11 cellular contexts compared by ENCODE assay signal in the genomic region with DNA sequence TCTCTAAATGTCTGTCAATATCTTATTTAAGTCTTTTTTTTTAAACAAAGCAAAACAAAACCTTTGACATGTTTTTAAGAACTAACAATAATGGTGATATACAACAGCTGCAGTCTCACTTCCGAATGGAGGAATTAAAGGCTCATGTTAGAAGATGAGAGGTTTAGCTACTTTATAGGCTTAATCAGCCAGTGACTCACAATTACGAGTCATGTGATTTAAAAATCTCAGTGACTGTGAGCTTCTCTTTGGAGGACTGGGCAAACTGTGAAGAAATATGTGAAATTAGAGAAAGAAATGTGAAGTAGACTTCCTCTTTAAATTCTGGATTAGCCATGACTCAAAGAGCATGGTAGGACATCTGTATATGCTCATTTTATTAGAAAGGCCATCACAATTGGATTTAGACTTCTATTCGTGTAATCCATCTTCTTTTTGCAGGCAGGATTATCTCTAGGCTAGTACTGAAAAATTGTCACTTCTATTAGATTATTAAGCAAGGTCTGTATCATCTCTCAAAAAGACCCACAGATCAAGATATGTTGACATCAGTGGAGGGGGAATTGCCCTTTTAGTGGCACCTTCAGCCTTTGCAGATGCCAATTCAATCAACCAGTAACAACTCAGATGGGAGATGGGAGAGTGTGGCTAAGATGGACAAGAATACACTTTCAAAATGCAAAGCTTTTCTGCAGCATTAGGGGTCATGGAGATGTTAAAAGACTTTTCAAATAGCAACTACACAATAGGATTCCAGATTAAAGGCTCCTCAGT. TPM values are rescaled to one million over a fixed set of nuclear protein-coding genes. Genes with fewer than 3 reads are reported as not detected.
A peak's percentile ranks its signal among the peaks of the same experiment; 100 is the strongest.
DNase-seq lines count a peak whose midpoint lies in the region; ATAC-seq, FAIRE-seq and TF ChIP-seq lines count a peak whose summit lies in the region.
"Had no signal": no experiment of that assay in that cellular context is flagged by ENCODE, and none has a peak within 500 bp of the region (broad histone marks: within the 10 kb centered on the region; RNA-seq: fewer than 3 reads in every experiment).

No MANE protein-coding gene starts in this region.

- no peak overlapping the region for H2AFZ ChIP-seq in keratinocyte (ENCODE audit: control insufficient read depth, low read length)

- FAIRE-seq in keratinocyte (lab: Jason Lieb, UNC): peak; percentile 67

- no peak overlapping the region for H3K4me3 ChIP-seq in keratinocyte (ENCODE audit: control insufficient read depth in 2 of 3, extremely low read depth in 1 of 3, insufficient read depth in 2 of 3, low read depth in 1 of 3, low read length in 3 of 3)
- H3K4me3 ChIP-seq in tibial artery: no peak overlapping the region

- H3K9me3 Mint-ChIP-seq in HFFc6: no peaks in the 10 kb centered on the region
- peaks cover 3% of the 10 kb centered on the region for H3K9me3 Mint-ChIP-seq in activated T-helper 2 cell treated with anti-CD3 and anti-CD28 coated beads, Interferon-gamma antibody, Interleukin-2, Interleukin-4, amounts not matched to agents 10 μg/mL and 5 μg/mL and 100 μg/mL, durations not matched to agents 14 hours and 24 hours and 36 hours

- H3K9me1 ChIP-seq in keratinocyte (ENCODE audit: control insufficient read depth, extremely low read depth, insufficient read depth, low read length): no peaks in the 10 kb centered on the region

- H4K20me1 ChIP-seq in keratinocyte (ENCODE audit: control insufficient read depth, extremely low read depth, insufficient read depth, low read length): no peaks in the 10 kb centered on the region

- H3K9me3 ChIP-seq in keratinocyte (ENCODE audit: control insufficient read depth, low read depth, low read length) (no peaks in the 10 kb centered on the region), tibial artery (no peaks in the 10 kb centered on the region)
- H3K9me3 ChIP-seq: Caco-2 had no signal

- H3K9ac ChIP-seq in keratinocyte (ENCODE audit: control insufficient read depth, extremely low read depth, insufficient read depth, low read length): no peak overlapping the region

- H3K4me3 Mint-ChIP-seq in HFFc6: no peak overlapping the region
- peak overlapping the region; percentile 49 for H3K4me3 Mint-ChIP-seq in activated T-helper 2 cell treated with anti-CD3 and anti-CD28 coated beads, Interferon-gamma antibody, Interleukin-2, Interleukin-4, amounts not matched to agents 10 μg/mL and 5 μg/mL and 100 μg/mL, durations not matched to agents 14 hours and 24 hours and 36 hours (ENCODE audit: low read depth)

- H3K4me2 ChIP-seq in keratinocyte (ENCODE audit: control insufficient read depth, extremely low read depth, insufficient read depth, low read depth, low read length): peak overlapping the region; percentile 2

- H3K4me1 ChIP-seq in keratinocyte (ENCODE audit: control insufficient read depth, extremely low read depth, insufficient read depth, low read length) (no peaks in the 10 kb centered on the region), tibial artery (peaks cover 0 to 8% (median 0%) of the 10 kb centered on the region in 4 donors)
- H3K4me1 ChIP-seq: Caco-2 had no signal

- H3K27ac ChIP-seq in keratinocyte (ENCODE audit: control insufficient read depth, insufficient read depth, low read length) (no peak overlapping the region), tibial artery (no peak overlapping the region)

- no peak for ATAC-seq in GM19452 (IDR thresholded peaks at IDR 0.05; ENCODE audit: unreplicated experiment)

- H3K27ac Mint-ChIP-seq in HFFc6: no peak overlapping the region
- H3K27ac Mint-ChIP-seq in activated T-helper 2 cell treated with anti-CD3 and anti-CD28 coated beads, Interferon-gamma antibody, Interleukin-2, Interleukin-4, amounts not matched to agents 10 μg/mL and 5 μg/mL and 100 μg/mL, durations not matched to agents 14 hours and 24 hours and 36 hours: peak overlapping the region; percentile 77

- TF ChIP-seq CTCF in HFFc6 (IDR thresholded peaks at IDR 0.05) (no peak), keratinocyte (optimal IDR thresholded peaks at IDR 0.05 in 1 of 3, IDR thresholded peaks at IDR 0.05 in 1 of 3, conservative IDR thresholded peaks at IDR 0.05 in 1 of 3; ENCODE audit: extremely low read depth in 1 of 3, insufficient read depth in 2 of 3, low read length in 3 of 3) (no peak), tibial artery (IDR thresholded peaks at IDR 0.05) (no peak)

- H3K27me3 Mint-ChIP-seq in HFFc6 (ENCODE audit: insufficient read depth): peaks cover 12% of the 10 kb centered on the region
- H3K27me3 Mint-ChIP-seq in activated T-helper 2 cell treated with anti-CD3 and anti-CD28 coated beads, Interferon-gamma antibody, Interleukin-2, Interleukin-4, amounts not matched to agents 10 μg/mL and 5 μg/mL and 100 μg/mL, durations not matched to agents 14 hours and 24 hours and 36 hours (ENCODE audit: low read depth): no peaks in the 10 kb centered on the region

- intact Hi-C loops in activated T-helper 2 cell treated with anti-CD3 and anti-CD28 coated beads, Interferon-gamma antibody, Interleukin-2, Interleukin-4, amounts not matched to agents 10 μg/mL and 5 μg/mL and 100 μg/mL, durations not matched to agents 14 hours and 24 hours and 36 hours (cut with micrococcal nuclease): loop anchor here (5.0 kb wide), 2 partner anchors 231 to 1899 kb away; partner anchors contain the start of gene STXBP3
- intact Hi-C loops in tibial artery (cut with DNase I; ENCODE audit: low total_unique reads): no loop called here

- H3K4me1 Mint-ChIP-seq in HFFc6 (ENCODE audit: low read depth): peaks cover 22% of the 10 kb centered on the region
- H3K4me1 Mint-ChIP-seq in activated T-helper 2 cell treated with anti-CD3 and anti-CD28 coated beads, Interferon-gamma antibody, Interleukin-2, Interleukin-4, amounts not matched to agents 10 μg/mL and 5 μg/mL and 100 μg/mL, durations not matched to agents 14 hours and 24 hours and 36 hours (ENCODE audit: low read depth): peaks cover 53% of the 10 kb centered on the region

- no peaks in the 10 kb centered on the region for H3K36me3 Mint-ChIP-seq in HFFc6 (ENCODE audit: low read depth)
- no peaks in the 10 kb centered on the region for H3K36me3 Mint-ChIP-seq in activated T-helper 2 cell treated with anti-CD3 and anti-CD28 coated beads, Interferon-gamma antibody, Interleukin-2, Interleukin-4, amounts not matched to agents 10 μg/mL and 5 μg/mL and 100 μg/mL, durations not matched to agents 14 hours and 24 hours and 36 hours (ENCODE audit: low read depth)

- DNase-seq in AG08395 (ENCODE audit: low spot score) (peak; percentile 50), HFFc6 (peak; percentile 70), keratinocyte (ENCODE audit: low read depth, low spot score) (peak; percentile 7), GOT3 (lab: John Stamatoyannopoulos, UW) (no peak), medulla oblongata (ENCODE audit: extremely low spot score) (no peak), tibial artery (no peak)
- no peak for DNase-seq in activated T-helper 2 cell treated with anti-CD3 and anti-CD28 coated beads, Interferon-gamma antibody, Interleukin-2, Interleukin-4, amounts not matched to agents 10 μg/mL and 5 μg/mL and 100 μg/mL, durations not matched to agents 14 hours and 24 hours and 36 hours (ENCODE audit: low spot score)
- DNase-seq: activated CD8-positive, alpha-beta memory T cell treated with anti-CD3 and anti-CD28 coated beads for 24 hours; Caco-2; NCI-H69 had no signal

- H3K27me3 ChIP-seq in keratinocyte (ENCODE audit: control insufficient read depth, extremely low read depth, insufficient read depth, low read length): no peaks in the 10 kb centered on the region
- peaks cover 0 to 8% of the 10 kb centered on the region in 2 donors for H3K27me3 ChIP-seq in tibial artery

- H3K36me3 ChIP-seq in keratinocyte (ENCODE audit: control insufficient read depth in 2 of 2, extremely low read depth in 1 of 2, insufficient read depth in 2 of 2, low read length in 2 of 2) (no peaks in the 10 kb centered on the region), tibial artery (no peaks in the 10 kb centered on the region)

- dilution Hi-C loops in keratinocyte (cut with MboI; ENCODE audit: extremely low pct_ligation_motif_present, low sequenced_read_pairs): no loop called here

- H3K79me2 ChIP-seq in keratinocyte (ENCODE audit: control insufficient read depth, insufficient read depth, low read length): no peaks in the 10 kb centered on the region

RNA-seq across cellular contexts. Expression of gene KCNA3, which starts 28.6 kb away (rescaled TPM):
- not detected for total RNA-seq in HFFc6 (2021; fragmentation: NEBNext Ultra II Directional; extraction: Animal tissue kit (Norgen Biotek cat#: 25700))
- total RNA-seq in activated T-helper 2 cell treated with anti-CD3 and anti-CD28 coated beads, Interferon-gamma antibody, Interleukin-2, Interleukin-4, amounts not matched to agents 10 μg/mL and 5 μg/mL and 100 μg/mL, durations not matched to agents 14 hours and 24 hours and 36 hours: 24.0 and 24.4 TPM in 2 replicates
- not detected in 3 replicates for polyA plus RNA-seq in keratinocyte
- not detected for polyA plus RNA-seq in keratinocyte (2011; ENCODE audit: low read depth)
- polyA plus RNA-seq in keratinocyte (2011; cell fraction: cytosol; rRNA removed): not detected in 2 replicates
- polyA plus RNA-seq in keratinocyte (2011; cell fraction: nucleus; rRNA removed): not detected in 2 replicates
- not detected in 2 replicates for polyA plus RNA-seq in keratinocyte (2012; ENCODE audit: low replicate concordance)
- not detected in 3 replicates for polyA minus RNA-seq in keratinocyte
- polyA minus RNA-seq in keratinocyte (2011; cell fraction: cytosol; rRNA and poly(A)+ RNA removed): not detected
- polyA minus RNA-seq in keratinocyte (2011; cell fraction: nucleus; rRNA and poly(A)+ RNA removed): not detected in 2 replicates
- total RNA-seq: Caco-2 had no signal

RNA-seq across cellular contexts. Expression of gene KCNA2, which starts 40.0 kb away (rescaled TPM):
- total RNA-seq in HFFc6 (2021; fragmentation: NEBNext Ultra II Directional; extraction: Animal tissue kit (Norgen Biotek cat#: 25700)): not detected
- 0.16 and 0.21 TPM in 2 replicates for total RNA-seq in activated T-helper 2 cell treated with anti-CD3 and anti-CD28 coated beads, Interferon-gamma antibody, Interleukin-2, Interleukin-4, amounts not matched to agents 10 μg/mL and 5 μg/mL and 100 μg/mL, durations not matched to agents 14 hours and 24 hours and 36 hours
- polyA plus RNA-seq in keratinocyte: 0.03 to 0.10 TPM in 2 of 3 replicates, not detected in the other
- polyA plus RNA-seq in keratinocyte (2011; ENCODE audit: low read depth): not detected
- 0.01 and 0.06 TPM in 2 replicates for polyA plus RNA-seq in keratinocyte (2011; cell fraction: cytosol; rRNA removed)
- 0.06 and 0.23 TPM in 2 replicates for polyA plus RNA-seq in keratinocyte (2011; cell fraction: nucleus; rRNA removed)
- polyA plus RNA-seq in keratinocyte (2012; ENCODE audit: low replicate concordance): not detected in 2 replicates
- polyA minus RNA-seq in keratinocyte: 0.03 to 0.07 TPM in 2 of 3 replicates, not detected in the other
- not detected for polyA minus RNA-seq in keratinocyte (2011; cell fraction: cytosol; rRNA and poly(A)+ RNA removed)
- 0.11 and 0.62 TPM in 2 replicates for polyA minus RNA-seq in keratinocyte (2011; cell fraction: nucleus; rRNA and poly(A)+ RNA removed)

Comparison
In these comparisons a context has a peak if more than half of its experiments do, and no peak if none do; other contexts are left out.
1. DNase-seq: peak in AG08395 (single experiment), HFFc6 (single experiment) and keratinocyte (single experiment); none in activated T-helper 2 cell treated with anti-CD3 and anti-CD28 coated beads, Interferon-gamma antibody, Interleukin-2, Interleukin-4, amounts not matched to agents 10 μg/mL and 5 μg/mL and 100 μg/mL, durations not matched to agents 14 hours and 24 hours and 36 hours (single experiment), GOT3 (single experiment), medulla oblongata (single experiment) and tibial artery (0 of 2).
2. RNA of gene KCNA3, which starts 28.6 kb away (total RNA-seq): 24.0 to 24.4 TPM in activated T-helper 2 cell treated with anti-CD3 and anti-CD28 coated beads, Interferon-gamma antibody, Interleukin-2, Interleukin-4, amounts not matched to agents 10 μg/mL and 5 μg/mL and 100 μg/mL, durations not matched to agents 14 hours and 24 hours and 36 hours; not detected in HFFc6; every median in the first group is over 10 times any median in the second.